ENCODE assay signal across 6 cellular contexts in genomic region chr19:1250374-1251232, GRCh38. TPM values are rescaled to one million over a fixed set of nuclear protein-coding genes. Genes with fewer than 3 reads are reported as not detected.
A peak's percentile ranks its signal among the peaks of the same experiment; 100 is the strongest.
DNase-seq lines count a peak whose midpoint lies in the region; TF ChIP-seq lines count a peak whose summit lies in the region.

No MANE protein-coding gene starts in this region.

- no peaks in the 10 kb centered on the region for H3K9me3 ChIP-seq in stomach

- H3K36me3 ChIP-seq in stomach: peaks cover 27 to 40% (median 34%) of the 10 kb centered on the region in 4 donors

- no peak for TF ChIP-seq POLR2A in stomach (IDR thresholded peaks at IDR 0.05)

- DNase-seq in A172 (ENCODE audit: low spot score) (peak; percentile 54), hippocampal formation (lab: John Stamatoyannopoulos, UW) (peak; percentile 70 to 77), stomach (no peak), AG20443 (ENCODE audit: low spot score) (no peak)
- DNase-seq in Jurkat, Clone E6-1 (ENCODE audit: low read depth, low spot score): peak; percentile 64
- DNase-seq in activated T-cell treated with anti-CD3 and anti-CD28 coated beads, Interleukin-2, amount 50 U/mL, for 48 hours: peak; percentile 52 to 58

- peak overlapping the region; percentile 82 for H3K4me3 ChIP-seq in Jurkat, Clone E6-1 (ENCODE audit: low read length)
- peak overlapping the region; percentile 68 to 94 (median 84) for H3K4me3 ChIP-seq in stomach

- H3K27ac ChIP-seq in stomach: peak overlapping the region; percentile 80 to 100 (median 100)

- intact Hi-C loops in stomach (cut with DNase I; ENCODE audit: low total_unique reads): no loop called here

- no peaks in the 10 kb centered on the region for H3K27me3 ChIP-seq in stomach

- no peak for TF ChIP-seq EP300 in stomach (IDR thresholded peaks at IDR 0.05)

- TF ChIP-seq CTCF in stomach (IDR thresholded peaks at IDR 0.05): no peak

- WGBS in stomach, 5 donors: 0 to 1% (median 1%) methylated on average over 30 to 84 of the region's 97 CpGs

- H3K4me1 ChIP-seq in stomach: peaks cover 61 to 74% (median 66%) of the 10 kb centered on the region in 4 donors

RNA-seq across cellular contexts. Expression of gene MIDN, which starts 2.2 kb away (rescaled TPM):
- 7.0 and 19.2 TPM in 2 replicates for total RNA-seq in A172 (2014; rRNA removed; shearing (Covaris generic))
- 29.9 TPM for polyA plus RNA-seq in Jurkat, Clone E6-1 (2012; ENCODE audit: insufficient read depth, insufficient read length)
- total RNA-seq in stomach: 100 to 1,000 TPM in 1 of 5 donors, 10 to 100 TPM in 4; 31.6 to 118 (median 54.6) TPM
- polyA plus RNA-seq in stomach: 10 to 100 TPM; 17.0 to 29.2 (median 21.0) TPM

RNA-seq across cellular contexts. Expression of gene ATP5F1D, which starts 9.1 kb away (rescaled TPM):
- total RNA-seq in A172 (2014; rRNA removed; shearing (Covaris generic)): 42.2 and 78.9 TPM in 2 replicates
- polyA plus RNA-seq in Jurkat, Clone E6-1 (2012; ENCODE audit: insufficient read depth, insufficient read length): 286 TPM
- 100 to 1,000 TPM in 2 of 5 donors, 10 to 100 TPM in 3; 26.4 to 905 (median 37.9) TPM for total RNA-seq in stomach
- 100 to 1,000 TPM; 355 to 508 (median 358) TPM for polyA plus RNA-seq in stomach

RNA-seq across cellular contexts. Expression of gene CBARP, which starts 12.8 kb away (rescaled TPM):
- total RNA-seq in A172 (2014; rRNA removed; shearing (Covaris generic)): 0.93 and 0.95 TPM in 2 replicates
- polyA plus RNA-seq in Jurkat, Clone E6-1 (2012; ENCODE audit: insufficient read depth, insufficient read length): 4.2 TPM
- total RNA-seq in stomach: 1 to 10 TPM in 2 of 5 donors, not detected in 3; 1.3 to 8.9 TPM
- polyA plus RNA-seq in stomach: under 1 TPM in 2 of 3 donors, not detected in 1; 0.19 to 0.28 TPM

RNA-seq across cellular contexts. Expression of gene CIRBP, which starts 18.5 kb away (rescaled TPM):
- 124 and 266 TPM in 2 replicates for total RNA-seq in A172 (2014; rRNA removed; shearing (Covaris generic))
- polyA plus RNA-seq in Jurkat, Clone E6-1 (2012; ENCODE audit: insufficient read depth, insufficient read length): 253 TPM
- 100 to 1,000 TPM; 250 to 520 (median 327) TPM for total RNA-seq in stomach
- polyA plus RNA-seq in stomach: 100 to 1,000 TPM; 307 to 686 (median 385) TPM

RNA-seq across cellular contexts. Expression of gene FAM174C, which starts 24.7 kb away (rescaled TPM):
- total RNA-seq in A172 (2014; rRNA removed; shearing (Covaris generic)): 90.5 and 93.6 TPM in 2 replicates
- 79.3 TPM for polyA plus RNA-seq in Jurkat, Clone E6-1 (2012; ENCODE audit: insufficient read depth, insufficient read length)
- total RNA-seq in stomach: 100 to 1,000 TPM in 2 of 5 donors, 10 to 100 TPM in 2, 1 to 10 TPM in 1; 6.2 to 240 (median 23.7) TPM
- 100 to 1,000 TPM in 1 of 3 donors, 10 to 100 TPM in 2; 75.8 to 102 (median 80.3) TPM for polyA plus RNA-seq in stomach

Comparison
In these comparisons a context has a peak if more than half of its experiments do, and no peak if none do; other contexts are left out.
1. DNase-seq: peak in A172 (single experiment), Jurkat, Clone E6-1 (single experiment), activated T-cell treated with anti-CD3 and anti-CD28 coated beads, Interleukin-2, amount 50 U/mL, for 48 hours (2 of 2) and hippocampal formation (2 of 2); none in stomach (single experiment) and AG20443 (single experiment).